ENCODE assay signal across 8 cellular contexts in genomic region chr6:2245103-2245953, GRCh38. TPM values are rescaled to one million over a fixed set of nuclear protein-coding genes. Genes with fewer than 3 reads are reported as not detected.
DNase-seq lines count a peak whose midpoint lies in the region; ATAC-seq, FAIRE-seq and TF ChIP-seq lines count a peak whose summit lies in the region.

Gene GMDS, minus strand, starts transcription at chr6:2245605.

- peak within 1 kb of the TSS; percentile 95 for H3K9ac ChIP-seq in HepG2 (ENCODE audit: insufficient read depth, low read depth, low read length)

- H3K4me3 ChIP-seq in BJ (ENCODE audit: low read depth, low read length) = peak within 1 kb of the TSS; percentile 91
- H3K4me3 ChIP-seq in HepG2 (replicated peaks in 1 of 3; ENCODE audit: insufficient read depth in 1 of 3, low read depth in 2 of 3, low read length in 3 of 3) = peak within 1 kb of the TSS; percentile 90 to 97 (median 96)

- no peaks in the 10 kb centered on the region for H3K36me3 ChIP-seq in BJ (ENCODE audit: control insufficient read depth, insufficient read depth, low read length)
- peaks cover 6 to 19% of the 10 kb centered on the region in 2 experiments for H3K36me3 ChIP-seq in HepG2 (replicated peaks in 1 of 2; ENCODE audit: control insufficient read depth in 1 of 2, insufficient read depth in 2 of 2, low read length in 2 of 2)

- peaks cover 68% of the 10 kb centered on the region for H3K79me2 ChIP-seq in HepG2 (ENCODE audit: insufficient read depth, low read length)

- H3K27me3 ChIP-seq in BJ (ENCODE audit: control insufficient read depth, insufficient read depth, low read length) = no peaks in the 10 kb centered on the region
- no peaks in the 10 kb centered on the region; a peak in 1 of 5 replicates for H3K27me3 ChIP-seq in HepG2 (ENCODE audit: control insufficient read depth in 1 of 2, insufficient read depth in 2 of 2, low read length in 2 of 2)

- CTCF ChIA-PET in BJ (lab: Yijun Ruan, JAX) (interaction anchor here (1.5 kb wide), 1 partner anchor 203 kb away, joined by 8 read pairs; no protein-coding TSS in a partner anchor), HepG2 (lab: Yijun Ruan, JAX; ENCODE audit: low intra/inter-chr PET ratio, low total read pairs) (no interaction called here)

- peak within 1 kb of the TSS; percentile 92 for H3K27ac ChIP-seq in HepG2 (ENCODE audit: extremely low read length, insufficient read depth, low read length)

- H3K9me3 ChIP-seq in HepG2 (ENCODE audit: low read length) = no peaks in the 10 kb centered on the region

- TF ChIP-seq POLR2A in GM19193 (IDR thresholded peaks at IDR 0.05; ENCODE audit: extremely low read depth, insufficient read depth, insufficient read length) (peak; percentile 88), HepG2 (IDR thresholded peaks at IDR 0.05; ENCODE audit: insufficient read depth in 1 of 2, low read depth in 2 of 2, low read length in 2 of 2) (peak; percentile 87 to 97)

- 0 out of 4 replicates have a peak, but pooled peaks of 1 of the 2 experiments have one; percentile 1 for TF ChIP-seq EP300 in HepG2 (IDR thresholded peaks at IDR 0.05; ENCODE audit: low read depth in 2 of 2, low read length in 2 of 2)
- TF ChIP-seq EP300 in HepG2 (CRISPR knock-in tag; IDR thresholded peaks at IDR 0.05; ENCODE audit: borderline replicate concordance) = no peak

- peak within 1 kb of the TSS; percentile 90 for H3K4me2 ChIP-seq in HepG2 (ENCODE audit: low read depth, low read length)

- BruUV-seq in HepG2 (replicated peaks; lab: Mats Ljungman, UMichigan) = no TSS peak

- no peak within 1 kb of the TSS for H2AFZ ChIP-seq in HepG2 (ENCODE audit: low read length)

- peaks cover 68% of the 10 kb centered on the region for H3K4me1 ChIP-seq in HepG2 (ENCODE audit: insufficient read depth, low read length)

- under 1% methylated on average over 60 of the region's 102 CpGs for WGBS in HepG2 (ENCODE audit: low lambda C conversion rate)

- POLR2A ChIA-PET in BJ (lab: Charles Lee) = no interaction called here
- POLR2A ChIA-PET in HepG2 (lab: Yijun Ruan, JAX) = interaction anchor here (1.0 to 3.0 kb wide), 6 partner anchors 10 to 36 kb away, joined by 3 to 21 read pairs (median 12); no protein-coding TSS in a partner anchor

- peaks cover 7% of the 10 kb centered on the region for H4K20me1 ChIP-seq in HepG2 (ENCODE audit: insufficient read depth, low read length)

- no peak for FAIRE-seq in HepG2 (lab: Jason Lieb, UNC)

- TF ChIP-seq RAD21 in HepG2 (CRISPR knock-in tag; IDR thresholded peaks at IDR 0.05) = peak; percentile 71

- in situ Hi-C loops in HepG2 (cut with HindIII; ENCODE audit: extremely low pct_ligation_motif_present, low pct_unique_long_range_greater_than_20kb) = no loop called here

- ATAC-seq in HG03378 (IDR thresholded peaks at IDR 0.05; ENCODE audit: unreplicated experiment) (peak; percentile 58), HepG2 (peak; percentile 97)

- intact Hi-C loops in HepG2 (cut with micrococcal nuclease; ENCODE audit: unreplicated experiment) = loop anchor here (5.0 kb wide), 1 partner anchor 107 kb away; no protein-coding TSS in a partner anchor

- peak; percentile 50 for DNase-seq in BJ (ENCODE audit: low read depth)
- DNase-seq in NCI-H526 treated with DMSO at 0.1 percent for 48 hours (lab: John Stamatoyannopoulos, UW) = peak; percentile 72
- peak; percentile 59 to 68 for DNase-seq in activated CD4-positive, alpha-beta T cell treated with anti-CD3 and anti-CD28 coated beads, Interleukin-2, amount 50 U/mL, for 24 hours (ENCODE audit: low read depth in 1 of 2, low spot score in 1 of 2)
- peak; percentile 74 for DNase-seq in dedifferentiated amniotic fluid mesenchymal stem cell (ENCODE audit: extremely low spot score)
- peak; percentile 85 for DNase-seq in HepG2 (ENCODE audit: low spot score)
- peak; percentile 70 to 77 for DNase-seq in stimulated activated CD4-positive, alpha-beta T cell treated with anti-CD3 and anti-CD28 coated beads, Interleukin-2, amount 100 ng/mL, for 48 hours

- TF ChIP-seq CTCF in BJ (IDR thresholded peaks at IDR 0.05; ENCODE audit: insufficient read depth, low read depth, low read length) (no peak), HepG2 (CRISPR knock-in tag; IDR thresholded peaks at IDR 0.05) (peak; percentile 37; the same call in 1 of the 2 replicates)

TF ChIP-seq in HepG2, 621 proteins besides CTCF, POLR2A, EP300 and RAD21 (continues in another document):
- TF ChIP-seq PAX8 (CRISPR knock-in tag; IDR thresholded peaks at IDR 0.05; ENCODE audit: borderline replicate concordance) = peak; percentile 12; the same call in 1 of the 2 replicates
- no peak for TF ChIP-seq ZNF644 (CRISPR knock-in tag; IDR thresholded peaks at IDR 0.05; ENCODE audit: low read depth)
- peak; percentile 84; the same call in 1 of the 2 replicates for TF ChIP-seq PREB (CRISPR knock-in tag; IDR thresholded peaks at IDR 0.05)
- TF ChIP-seq KLF12 (CRISPR knock-in tag; IDR thresholded peaks at IDR 0.05; ENCODE audit: borderline replicate concordance) = peak; percentile 75; the same call in 1 of the 2 replicates
- TF ChIP-seq, protein P1, sequence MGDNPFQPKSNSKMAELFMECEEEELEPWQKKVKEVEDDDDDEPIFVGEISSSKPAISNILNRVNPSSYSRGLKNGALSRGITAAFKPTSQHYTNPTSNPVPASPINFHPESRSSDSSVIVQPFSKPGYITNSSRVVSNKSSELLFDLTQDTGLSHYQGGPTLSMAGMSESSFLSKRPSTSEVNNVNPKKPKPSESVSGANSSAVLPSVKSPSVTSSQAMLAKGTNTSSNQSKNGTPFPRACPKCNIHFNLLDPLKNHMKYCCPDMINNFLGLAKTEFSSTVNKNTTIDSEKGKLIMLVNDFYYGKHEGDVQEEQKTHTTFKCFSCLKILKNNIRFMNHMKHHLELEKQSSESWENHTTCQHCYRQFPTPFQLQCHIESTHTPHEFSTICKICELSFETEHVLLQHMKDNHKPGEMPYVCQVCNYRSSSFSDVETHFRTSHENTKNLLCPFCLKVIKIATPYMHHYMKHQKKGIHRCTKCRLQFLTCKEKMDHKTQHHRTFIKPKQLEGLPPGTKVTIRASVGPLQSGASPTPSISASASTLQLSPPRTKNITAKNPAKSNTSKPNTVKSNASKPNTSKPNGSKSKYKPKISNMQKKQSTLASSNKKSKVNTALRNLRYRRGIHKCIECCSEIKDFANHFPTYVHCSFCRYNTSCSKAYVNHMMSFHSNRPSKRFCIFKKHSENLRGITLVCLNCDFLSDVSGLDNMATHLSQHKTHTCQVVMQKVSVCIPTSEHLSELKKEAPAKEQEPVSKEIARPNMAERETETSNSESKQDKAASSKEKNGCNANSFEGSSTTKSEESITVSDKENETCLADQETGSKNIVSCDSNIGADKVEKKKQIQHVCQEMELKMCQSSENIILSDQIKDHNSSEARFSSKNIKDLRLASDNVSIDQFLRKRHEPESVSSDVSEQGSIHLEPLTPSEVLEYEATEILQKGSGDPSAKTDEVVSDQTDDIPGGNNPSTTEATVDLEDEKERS (CRISPR knock-in tag; IDR thresholded peaks at IDR 0.05) = no peak
- TF ChIP-seq ETS1 (CRISPR knock-in tag; IDR thresholded peaks at IDR 0.05) = peak; percentile 80; the same call in 1 of the 2 replicates
- TF ChIP-seq KDM2A (CRISPR knock-in tag; IDR thresholded peaks at IDR 0.05; ENCODE audit: borderline replicate concordance, low read depth) = peak; percentile 45

RNA-seq across cellular contexts. Expression of gene GMDS, which starts in this region (rescaled TPM):
- polyA plus RNA-seq in BJ (2011; rRNA removed) (7.1 and 10.7 TPM in 2 replicates), HepG2 (2011; rRNA removed) (105 and 112 TPM in 2 replicates)
- 3.1 and 5.2 TPM in 2 replicates for polyA minus RNA-seq in BJ (2011; rRNA and poly(A)+ RNA removed)
- 59.6 and 64.4 TPM in 2 replicates for total RNA-seq in HepG2 (2016; rRNA removed; fragmentation: Illumina TruSeq; extraction: Trizol)
- 36.0 and 38.2 TPM in 2 replicates for total RNA-seq in HepG2 (2016; cell fraction: cytosol; rRNA removed; fragmentation: Illumina TruSeq; extraction: Trizol; ENCODE audit: low read depth)
- total RNA-seq in HepG2 (2016; cell fraction: insoluble cytoplasmic fraction; rRNA removed; fragmentation: Illumina TruSeq; extraction: Trizol) = 52.1 and 61.1 TPM in 2 replicates
- 27.5 and 31.6 TPM in 2 replicates for total RNA-seq in HepG2 (2016; cell fraction: membrane; rRNA removed; fragmentation: Illumina TruSeq; extraction: Trizol)
- 80.6 and 82.3 TPM in 2 replicates for total RNA-seq in HepG2 (2016; cell fraction: nucleus; rRNA removed; fragmentation: Illumina TruSeq; extraction: Trizol)
- polyA plus RNA-seq in HepG2 (2011; cell fraction: cytosol; rRNA removed) = 85.3 and 101 TPM in 2 replicates
- polyA plus RNA-seq in HepG2 (2011; cell fraction: nucleus; rRNA removed) = 48.6 and 57.8 TPM in 2 replicates
- 96.1 and 155 TPM in 2 replicates for polyA plus RNA-seq in HepG2 (2012)
- polyA plus RNA-seq in HepG2 (2016; cell fraction: cytosol; fragmentation: Illumina TruSeq; extraction: Trizol; ENCODE audit: low read depth) = 36.7 and 40.8 TPM in 2 replicates
- polyA plus RNA-seq in HepG2 (2016; cell fraction: insoluble cytoplasmic fraction; fragmentation: Illumina TruSeq; extraction: Trizol; ENCODE audit: low read depth) = 123 and 133 TPM in 2 replicates
- 46.7 and 49.6 TPM in 2 replicates for polyA plus RNA-seq in HepG2 (2016; cell fraction: membrane; fragmentation: Illumina TruSeq; extraction: Trizol; ENCODE audit: low read depth)
- polyA plus RNA-seq in HepG2 (2016; cell fraction: nucleus; fragmentation: Illumina TruSeq; extraction: Trizol; ENCODE audit: insufficient read depth, low read depth) = 94.8 and 108 TPM in 2 replicates
- polyA minus RNA-seq in HepG2 (2011; rRNA and poly(A)+ RNA removed; ENCODE audit: low replicate concordance) = 8.1 and 47.1 TPM in 2 replicates
- polyA minus RNA-seq in HepG2 (2011; cell fraction: cytosol; rRNA and poly(A)+ RNA removed) = 72.4 and 77.0 TPM in 2 replicates
- 265 and 281 TPM in 2 replicates for polyA minus RNA-seq in HepG2 (2011; cell fraction: nucleus; rRNA and poly(A)+ RNA removed)

Comparison
In these comparisons a context has a peak if more than half of its experiments do, and no peak if none do; other contexts are left out.
1. Peak in every context shown above with its lines: DNase-seq, ATAC-seq, H3K4me3 ChIP-seq and H3K27ac ChIP-seq.